8 cellular contexts compared by ENCODE assay signal in the genomic region with DNA sequence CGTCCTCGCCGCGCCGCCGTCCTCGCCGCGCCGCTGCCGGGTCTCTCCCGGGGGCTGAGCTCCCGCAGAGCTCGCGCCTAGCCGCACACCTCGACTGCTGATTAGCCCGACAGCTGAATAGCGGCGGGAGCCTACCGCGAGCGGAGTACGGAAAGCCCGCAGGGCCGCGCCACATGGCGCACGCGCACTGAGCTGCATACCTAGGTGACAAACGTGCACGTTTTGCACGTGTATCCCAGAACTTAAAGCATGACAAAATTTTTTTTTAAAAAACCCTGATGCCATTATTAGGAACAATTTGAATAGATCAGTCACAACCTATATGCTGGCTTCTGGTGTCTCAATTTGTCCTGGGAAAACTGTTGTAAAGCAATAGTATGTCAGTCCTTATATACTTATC. TPM values are rescaled to one million over a fixed set of nuclear protein-coding genes. Genes with fewer than 3 reads are reported as not detected.
DNase-seq lines count a peak whose midpoint lies in the region; ATAC-seq and TF ChIP-seq lines count a peak whose summit lies in the region.

A gene with protein sequence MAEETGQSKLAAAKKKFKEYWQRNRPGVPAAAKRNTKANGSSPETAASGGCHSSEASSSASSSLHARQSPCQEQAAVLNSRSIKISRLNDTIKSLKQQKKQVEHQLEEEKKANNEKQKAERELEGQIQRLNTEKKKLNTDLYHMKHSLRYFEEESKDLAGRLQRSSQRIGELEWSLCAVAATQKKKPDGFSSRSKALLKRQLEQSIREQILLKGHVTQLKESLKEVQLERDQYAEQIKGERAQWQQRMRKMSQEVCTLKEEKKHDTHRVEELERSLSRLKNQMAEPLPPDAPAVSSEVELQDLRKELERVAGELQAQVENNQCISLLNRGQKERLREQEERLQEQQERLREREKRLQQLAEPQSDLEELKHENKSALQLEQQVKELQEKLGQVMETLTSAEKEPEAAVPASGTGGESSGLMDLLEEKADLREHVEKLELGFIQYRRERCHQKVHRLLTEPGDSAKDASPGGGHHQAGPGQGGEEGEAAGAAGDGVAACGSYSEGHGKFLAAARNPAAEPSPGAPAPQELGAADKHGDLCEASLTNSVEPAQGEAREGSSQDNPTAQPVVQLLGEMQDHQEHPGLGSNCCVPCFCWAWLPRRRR (minus strand): TSS at position 122 of the 400 bp plus-strand sequence. CDS start 48,117 bp downstream, outside the sequence.

- DNase-seq in AG04450 (ENCODE audit: low read depth, low spot score) (no peak), OCI-M2 (lab: John Stamatoyannopoulos, UW; ENCODE audit: unreplicated experiment) (peak; percentile 18), fibroblast of the conjunctiva (ENCODE audit: low read depth) (peak; percentile 31), neural crest cell (ENCODE audit: low read depth, low spot score) (peak; percentile 46), stomach (peak; percentile 51)

- 0 to 7% (median 1%) methylated on average over 3 to 32 of the region's 33 CpGs for WGBS in stomach, 5 donors

- no peak for TF ChIP-seq CTCF in AG04450 (IDR thresholded peaks at IDR 0.05; ENCODE audit: low read depth, low read length)
- no peak for TF ChIP-seq CTCF in neural crest cell (conservative IDR thresholded peaks at IDR 0.05)
- TF ChIP-seq CTCF in stomach (IDR thresholded peaks at IDR 0.05) = no peak

- POLR2A ChIA-PET in AG04450 (lab: Yijun Ruan, JAX) = interaction anchor here (1.0 kb wide), 1 partner anchor 95 kb away, joined by 3 read pairs; a partner anchor contains a TSS

- no peak for TF ChIP-seq POLR2A in stomach (IDR thresholded peaks at IDR 0.05)

- H3K4me1 Mint-ChIP-seq in activated T-helper 17 cell treated with anti-CD3 and anti-CD28 coated beads, Interleukin-2, amount 50 U/mL, for 72 hours = peaks cover 9% of the 10 kb centered on the region
- peaks cover 5% of the 10 kb centered on the region for H3K4me1 Mint-ChIP-seq in neural crest cell

- H3K27me3 ChIP-seq in AG04450 (ENCODE audit: control insufficient read depth, insufficient read depth, low read length) = no peaks in the 10 kb centered on the region
- H3K27me3 ChIP-seq in stomach = peaks cover 0 to 9% (median 0%) of the 10 kb centered on the region in 3 donors

- no peak for TF ChIP-seq EP300 in stomach (IDR thresholded peaks at IDR 0.05)

- no peaks in the 10 kb centered on the region for H3K27me3 Mint-ChIP-seq in activated T-helper 17 cell treated with anti-CD3 and anti-CD28 coated beads, Interleukin-2, amount 50 U/mL, for 72 hours
- H3K27me3 Mint-ChIP-seq in neural crest cell (ENCODE audit: low read depth) = peaks cover 33% of the 10 kb centered on the region

- H3K27ac ChIP-seq in AG04450 (ENCODE audit: low read depth, low read length) (no peak within 1 kb of the TSS), stomach (peak within 1 kb of the TSS; percentile 20 to 74 (median 59))

- H3K9me3 ChIP-seq in AG04450 (ENCODE audit: control insufficient read depth, insufficient read depth, low read length) (no peaks in the 10 kb centered on the region), stomach (no peaks in the 10 kb centered on the region)

- H3K4me3 ChIP-seq in AG04450 (ENCODE audit: low read depth, low read length) (peak within 1 kb of the TSS; percentile 58), stomach (peak within 1 kb of the TSS; percentile 65 to 81 (median 72))

- peak; percentile 57 for ATAC-seq in GM19043 (IDR thresholded peaks at IDR 0.05; ENCODE audit: low read depth, unreplicated experiment)
- peak; percentile 71 for ATAC-seq in HG03521 (IDR thresholded peaks at IDR 0.05; ENCODE audit: unreplicated experiment)
- ATAC-seq in activated T-helper 17 cell treated with anti-CD3 and anti-CD28 coated beads, Interleukin-2, amount 50 U/mL, for 72 hours (replicated peaks) = peak; percentile 82

- peak within 1 kb of the TSS; percentile 99 for H3K27ac Mint-ChIP-seq in activated T-helper 17 cell treated with anti-CD3 and anti-CD28 coated beads, Interleukin-2, amount 50 U/mL, for 72 hours
- H3K27ac Mint-ChIP-seq in neural crest cell (ENCODE audit: unreplicated experiment) = no peak within 1 kb of the TSS

- CTCF ChIA-PET in AG04450 (lab: Charles Lee) = interaction anchor here (0.5 kb wide), 1 partner anchor 59 kb away, joined by 3 read pairs; no protein-coding TSS in a partner anchor

- H3K9me3 Mint-ChIP-seq in activated T-helper 17 cell treated with anti-CD3 and anti-CD28 coated beads, Interleukin-2, amount 50 U/mL, for 72 hours = no peaks in the 10 kb centered on the region
- no peaks in the 10 kb centered on the region for H3K9me3 Mint-ChIP-seq in neural crest cell

- peaks cover 0 to 25% (median 15%) of the 10 kb centered on the region in 4 donors for H3K4me1 ChIP-seq in stomach

- H3K4me3 Mint-ChIP-seq in activated T-helper 17 cell treated with anti-CD3 and anti-CD28 coated beads, Interleukin-2, amount 50 U/mL, for 72 hours = peak within 1 kb of the TSS; percentile 91
- H3K4me3 Mint-ChIP-seq in neural crest cell = peak within 1 kb of the TSS; percentile 94

- peaks cover 0 to 20% (median 7%) of the 10 kb centered on the region in 4 donors for H3K36me3 ChIP-seq in stomach

- H3K36me3 Mint-ChIP-seq in activated T-helper 17 cell treated with anti-CD3 and anti-CD28 coated beads, Interleukin-2, amount 50 U/mL, for 72 hours (ENCODE audit: low read depth) = peaks cover 46% of the 10 kb centered on the region
- peaks cover 5% of the 10 kb centered on the region for H3K36me3 Mint-ChIP-seq in neural crest cell (ENCODE audit: low read depth)

- intact Hi-C loops in stomach (cut with DNase I; ENCODE audit: low total_unique reads) = no loop called here

RNA-seq across cellular contexts. Expression of the gene that starts here (rescaled TPM):
- polyA plus RNA-seq in AG04450 (2011; rRNA removed) = 6.4 and 7.2 TPM in 2 replicates
- polyA minus RNA-seq in AG04450 (2011; rRNA and poly(A)+ RNA removed) = 1.00 and 2.4 TPM in 2 replicates
- total RNA-seq in activated T-helper 17 cell treated with anti-CD3 and anti-CD28 coated beads, Interleukin-2, amount 50 U/mL, for 72 hours = 100 to 1,000 TPM; 169 to 560 TPM
- 93.4 and 104 TPM in 2 replicates for total RNA-seq in neural crest cell
- total RNA-seq in stomach = 10 to 100 TPM; 24.3 to 72.3 (median 39.1) TPM
- 10 to 100 TPM in 1 of 3 donors, 1 to 10 TPM in 2; 4.4 to 31.5 (median 8.2) TPM for polyA plus RNA-seq in stomach
